In the genomic region with DNA sequence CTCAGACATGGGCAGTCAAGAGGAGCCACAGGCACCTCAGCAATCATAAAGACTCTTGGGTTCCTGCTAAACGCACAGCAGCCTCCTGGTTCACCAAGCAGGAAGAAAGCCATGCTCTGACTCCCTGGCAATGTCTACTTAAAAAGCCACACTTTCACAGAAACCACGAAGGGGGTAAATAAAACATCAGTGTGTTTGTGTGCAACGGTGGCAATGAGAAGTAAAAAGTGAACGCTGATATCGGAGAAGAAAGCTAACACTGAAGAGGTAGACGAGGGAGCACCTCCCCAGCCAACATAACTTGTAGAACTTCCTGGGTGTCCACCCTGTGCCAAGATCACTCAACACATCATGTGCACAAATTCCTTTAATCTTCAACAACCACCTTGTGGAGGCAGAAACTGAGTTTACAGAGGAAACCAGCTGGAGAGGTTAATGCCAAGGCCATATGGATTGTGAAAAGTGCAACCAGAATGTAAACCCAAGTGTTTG, we compare ENCODE assay signal across 22 cellular contexts. TPM values are rescaled to one million over a fixed set of nuclear protein-coding genes. Genes with fewer than 3 reads are reported as not detected.
DNase-seq lines count a peak whose midpoint lies in the region; ATAC-seq and TF ChIP-seq lines count a peak whose summit lies in the region.
"Had no signal": no experiment of that assay in that cellular context is flagged by ENCODE, and none has a peak within 500 bp of the region (broad histone marks: within the 10 kb centered on the region; RNA-seq: fewer than 3 reads in every experiment).

No MANE protein-coding gene starts in this region.

- ATAC-seq in activated naive CD8-positive, alpha-beta T cell treated with anti-CD3 and anti-CD28 coated beads, Interleukin-2, amount 10 ng/mL, durations not matched to agents 7 days and 5 days (ENCODE audit: low read depth), result no peak
- no peak for ATAC-seq in GM18868 (IDR thresholded peaks at IDR 0.05; ENCODE audit: unreplicated experiment)
- ATAC-seq: gastrocnemius medialis had no signal

- H2AFZ ChIP-seq in Loucy (ENCODE audit: low read length), result no peak overlapping the region
- H2AFZ ChIP-seq: hepatocyte had no signal

- no peak for DNase-seq in activated naive CD4-positive, alpha-beta T cell treated with anti-CD3 and anti-CD28 coated beads, Interleukin-2, amount 10 ng/mL, durations not matched to agents 7 days and 5 days
- no peak for DNase-seq in activated naive CD4-positive, alpha-beta T cell treated with Interleukin-2 at 50 U/mL for 16 hours
- DNase-seq in activated naive CD8-positive, alpha-beta T cell treated with anti-CD3 and anti-CD28 coated beads, Interleukin-2, amount 10 ng/mL, durations not matched to agents 7 days and 5 days, result no peak
- DNase-seq in dedifferentiated amniotic fluid mesenchymal stem cell (ENCODE audit: extremely low spot score) (no peak), amygdala (lab: John Stamatoyannopoulos, UW) (no peak)
- DNase-seq: activated CD8-positive, alpha-beta memory T cell treated with anti-CD3 and anti-CD28 coated beads, Interleukin-2, amount 50 U/mL, for 48 hours; activated gamma-delta T cell; amniotic stem cell; colonic mucosa; esophagus squamous epithelium; gastrocnemius medialis; HCEC 1CT; MG63; NCI-H1417; NCI-H510A treated with DMSO at 0.1 percent for 48 hours; SJCRH30; T-cell had no signal

- peaks cover 16% of the 10 kb centered on the region for H3K4me1 ChIP-seq in Loucy (ENCODE audit: insufficient read depth, low read length, poor library complexity, severe bottlenecking)
- H3K4me1 ChIP-seq: colonic mucosa, esophagus squamous epithelium, gastrocnemius medialis, SJCRH30, suprapubic skin had no signal

- peaks cover 44% of the 10 kb centered on the region for H3K4me1 Mint-ChIP-seq in activated naive CD4-positive, alpha-beta T cell treated with anti-CD3 and anti-CD28 coated beads, Interleukin-2, amount 10 ng/mL, durations not matched to agents 7 days and 5 days
- H3K4me1 Mint-ChIP-seq in activated naive CD8-positive, alpha-beta T cell treated with anti-CD3 and anti-CD28 coated beads, Interleukin-2, amount 10 ng/mL, durations not matched to agents 7 days and 5 days, result peaks cover 27% of the 10 kb centered on the region
- H3K4me1 Mint-ChIP-seq: nephron had no signal

- H3K27ac Mint-ChIP-seq in activated naive CD4-positive, alpha-beta T cell treated with anti-CD3 and anti-CD28 coated beads, Interleukin-2, amount 10 ng/mL, durations not matched to agents 7 days and 5 days, result peak overlapping the region; percentile 73
- peak overlapping the region; percentile 71 for H3K27ac Mint-ChIP-seq in activated naive CD8-positive, alpha-beta T cell treated with anti-CD3 and anti-CD28 coated beads, Interleukin-2, amount 10 ng/mL, durations not matched to agents 7 days and 5 days
- H3K27ac Mint-ChIP-seq: nephron, T-cell had no signal

- CTCF ChIA-PET in activated naive CD4-positive, alpha-beta T cell treated with anti-CD3 and anti-CD28 coated beads, Interleukin-2, amount 10 ng/mL, durations not matched to agents 7 days and 5 days (lab: Charles Lee), result interaction anchor here (0.8 to 1.3 kb wide), 3 partner anchors 9 to 87 kb away, joined by 3 read pairs; no protein-coding TSS in a partner anchor

- no peak overlapping the region for H3K9ac ChIP-seq in Loucy (ENCODE audit: low read depth, low read length, poor library complexity, severe bottlenecking)

- H3F3A ChIP-seq in Loucy (ENCODE audit: low read depth), result no peaks in the 10 kb centered on the region

- H3K9me2 ChIP-seq in Loucy (replicated peaks; ENCODE audit: low read depth, low read length), result no peaks in the 10 kb centered on the region

- peak overlapping the region; percentile 6 for H3K4me3 Mint-ChIP-seq in activated naive CD4-positive, alpha-beta T cell treated with anti-CD3 and anti-CD28 coated beads, Interleukin-2, amount 10 ng/mL, durations not matched to agents 7 days and 5 days
- peak overlapping the region; percentile 27 for H3K4me3 Mint-ChIP-seq in activated naive CD8-positive, alpha-beta T cell treated with anti-CD3 and anti-CD28 coated beads, Interleukin-2, amount 10 ng/mL, durations not matched to agents 7 days and 5 days
- H3K4me3 Mint-ChIP-seq: nephron had no signal

- H3K4me2 ChIP-seq in Loucy (ENCODE audit: low read depth, low read length, poor library complexity, severe bottlenecking), result peak overlapping the region; percentile 48
- H3K4me2 ChIP-seq: hepatocyte had no signal

- peaks cover 17% of the 10 kb centered on the region; the same call in 1 of the 2 replicates for H3K36me3 ChIP-seq in Loucy (ENCODE audit: insufficient read depth, low read length)
- H3K36me3 ChIP-seq: colonic mucosa had no signal

- H3K27me3 Mint-ChIP-seq in activated naive CD4-positive, alpha-beta T cell treated with anti-CD3 and anti-CD28 coated beads, Interleukin-2, amount 10 ng/mL, durations not matched to agents 7 days and 5 days, result peaks cover 30% of the 10 kb centered on the region
- H3K27me3 Mint-ChIP-seq in activated naive CD8-positive, alpha-beta T cell treated with anti-CD3 and anti-CD28 coated beads, Interleukin-2, amount 10 ng/mL, durations not matched to agents 7 days and 5 days, result peaks cover 4% of the 10 kb centered on the region

- peak overlapping the region; percentile 22 for H3K4me3 ChIP-seq in Loucy (ENCODE audit: low read length, poor library complexity, severe bottlenecking)
- H3K4me3 ChIP-seq: colonic mucosa, esophagus squamous epithelium, gastrocnemius medialis, hepatocyte, MG63, SJCRH30, suprapubic skin had no signal

- no peaks in the 10 kb centered on the region for H3K27me3 ChIP-seq in Loucy (ENCODE audit: insufficient read depth, low read length, poor library complexity, severe bottlenecking)
- H3K27me3 ChIP-seq: colonic mucosa, MG63, SJCRH30 had no signal

- H3K9me3 Mint-ChIP-seq in activated naive CD4-positive, alpha-beta T cell treated with anti-CD3 and anti-CD28 coated beads, Interleukin-2, amount 10 ng/mL, durations not matched to agents 7 days and 5 days, result no peaks in the 10 kb centered on the region
- H3K9me3 Mint-ChIP-seq in activated naive CD8-positive, alpha-beta T cell treated with anti-CD3 and anti-CD28 coated beads, Interleukin-2, amount 10 ng/mL, durations not matched to agents 7 days and 5 days, result peaks cover 1% of the 10 kb centered on the region
- H3K9me3 Mint-ChIP-seq: T-cell had no signal

- H3K36me3 Mint-ChIP-seq in activated naive CD4-positive, alpha-beta T cell treated with anti-CD3 and anti-CD28 coated beads, Interleukin-2, amount 10 ng/mL, durations not matched to agents 7 days and 5 days, result peaks cover 27% of the 10 kb centered on the region
- peaks cover 23% of the 10 kb centered on the region for H3K36me3 Mint-ChIP-seq in activated naive CD8-positive, alpha-beta T cell treated with anti-CD3 and anti-CD28 coated beads, Interleukin-2, amount 10 ng/mL, durations not matched to agents 7 days and 5 days

- H3K9me3 ChIP-seq in Loucy (ENCODE audit: insufficient read depth, low read depth, low read length), result no peaks in the 10 kb centered on the region
- H3K9me3 ChIP-seq: colonic mucosa, esophagus squamous epithelium, gastrocnemius medialis, MG63, SJCRH30, suprapubic skin had no signal

- H3K79me2 ChIP-seq in Loucy (ENCODE audit: insufficient read depth, low read length), result no peaks in the 10 kb centered on the region
- H3K79me2 ChIP-seq: hepatocyte had no signal

- POLR2A ChIA-PET in activated naive CD8-positive, alpha-beta T cell treated with anti-CD3 and anti-CD28 coated beads, Interleukin-2, amount 10 ng/mL, durations not matched to agents 7 days and 5 days (lab: Charles Lee), result no interaction called here

- no peak for TF ChIP-seq CTCF in Loucy (conservative IDR thresholded peaks at IDR 0.05; ENCODE audit: low read length)

- H4K20me1 ChIP-seq in Loucy (ENCODE audit: insufficient read depth, low read length, poor library complexity, severe bottlenecking), result no peaks in the 10 kb centered on the region

RNA-seq across cellular contexts. Expression of a gene that starts 30.2 kb away (rescaled TPM):
- total RNA-seq in activated naive CD8-positive, alpha-beta T cell treated with anti-CD3 and anti-CD28 coated beads, Interleukin-2, amount 10 ng/mL, durations not matched to agents 7 days and 5 days, result 10 to 100 TPM; 71.2 to 88.2 TPM
